24 cellular contexts compared by ENCODE assay signal in genomic region chr18:2325933-2326332, GRCh38.
"Had no signal": no experiment of that assay in that cellular context is flagged by ENCODE, and none has a peak within 500 bp of the region (broad histone marks: within the 10 kb centered on the region; RNA-seq: fewer than 3 reads in every experiment).

No MANE protein-coding gene starts in this region.

- H3K4me1 ChIP-seq: adrenal gland, ascending aorta, colonic mucosa, sigmoid colon, upper lobe of left lung had no signal

- H3K27ac Mint-ChIP-seq: activated CD4-positive, alpha-beta T cell treated with anti-CD3 and anti-CD28 coated beads for 36 hours; activated naive CD8-positive, alpha-beta T cell; activated T-cell treated with anti-CD3 and anti-CD28 coated beads, Interleukin-2, amount 50 U/mL, for 24 hours; activated T-helper 2 cell treated with anti-CD3 and anti-CD28 coated beads, Interferon-gamma antibody, Interleukin-2, Interleukin-4, amounts not matched to agents 10 μg/mL and 5 μg/mL and 100 μg/mL, durations not matched to agents 14 hours and 24 hours and 36 hours; stimulated activated naive B cell treated with anti-CD40 and anti-IgM and Interleukin-4, amounts not matched to agents 10 μg/mL and 1 μg/mL and 100 μg/mL, for 72 hours had no signal

- H3K27ac ChIP-seq: adrenal gland, ascending aorta, colonic mucosa, dorsolateral prefrontal cortex, heart right ventricle, sigmoid colon, upper lobe of left lung had no signal

- H3K9me3 ChIP-seq: adrenal gland, ascending aorta, colonic mucosa, sigmoid colon, upper lobe of left lung had no signal

- H3K4me3 ChIP-seq: adrenal gland, ascending aorta, colonic mucosa, dorsolateral prefrontal cortex, heart right ventricle, sigmoid colon, upper lobe of left lung had no signal

- H3K36me3 Mint-ChIP-seq: activated naive CD8-positive, alpha-beta T cell; naive B cell; stimulated activated naive B cell treated with anti-CD40 and anti-IgM and Interleukin-4, amounts not matched to agents 10 μg/mL and 1 μg/mL and 100 μg/mL, for 72 hours; WTC11 had no signal

- H3K27me3 ChIP-seq: adrenal gland, ascending aorta, colonic mucosa, sigmoid colon, upper lobe of left lung had no signal

- ATAC-seq: heart right ventricle; left colon; stimulated activated naive B cell treated with anti-CD40 and anti-IgM and Interleukin-4, amounts not matched to agents 10 μg/mL and 1 μg/mL and 100 μg/mL, for 72 hours; WTC11 had no signal

- DNase-seq: activated CD4-positive, alpha-beta T cell treated with anti-CD3 and anti-CD28 coated beads for 36 hours; activated CD4-positive, alpha-beta T cell treated with anti-CD3 and anti-CD28 coated beads, Interleukin-2, amount 50 U/mL, for 4 hours; activated CD8-positive, alpha-beta memory T cell treated with anti-CD3 and anti-CD28 coated beads for 24 hours; activated CD8-positive, alpha-beta memory T cell treated with anti-CD3 and anti-CD28 coated beads, Interleukin-2, amount 50 U/mL, for 4 hours; activated naive CD4-positive, alpha-beta T cell; activated T-cell treated with anti-CD3 and anti-CD28 coated beads, Interleukin-2, amount 50 U/mL, for 24 hours; adrenal gland; colonic mucosa; dorsolateral prefrontal cortex; heart right ventricle; left colon; naive B cell; nucleus accumbens; retina; sigmoid colon; stimulated activated CD4-positive, alpha-beta T cell treated with anti-CD3 and anti-CD28 coated beads, Interleukin-2, amount 100 ng/mL, for 48 hours; stimulated activated CD8-positive, alpha-beta memory T cell treated with anti-CD3 and anti-CD28 coated beads, Interleukin-4, amount 100 ng/mL, for 48 hours; stimulated activated naive B cell treated with anti-CD40 and anti-IgM and Interleukin-4, amounts not matched to agents 10 μg/mL and 1 μg/mL and 100 μg/mL, for 72 hours; T-helper 9 cell; upper lobe of left lung had no signal

- H3K4me3 Mint-ChIP-seq: activated CD4-positive, alpha-beta T cell treated with anti-CD3 and anti-CD28 coated beads for 36 hours; activated naive CD8-positive, alpha-beta T cell; activated T-cell treated with anti-CD3 and anti-CD28 coated beads, Interleukin-2, amount 50 U/mL, for 24 hours; naive B cell; stimulated activated naive B cell treated with anti-CD40 and anti-IgM and Interleukin-4, amounts not matched to agents 10 μg/mL and 1 μg/mL and 100 μg/mL, for 72 hours; WTC11 had no signal

- H3K9me3 Mint-ChIP-seq: activated T-cell treated with anti-CD3 and anti-CD28 coated beads, Interleukin-2, amount 50 U/mL, for 24 hours; activated T-helper 2 cell treated with anti-CD3 and anti-CD28 coated beads, Interferon-gamma antibody, Interleukin-2, Interleukin-4, amounts not matched to agents 10 μg/mL and 5 μg/mL and 100 μg/mL, durations not matched to agents 14 hours and 24 hours and 36 hours; stimulated activated naive B cell treated with anti-CD40 and anti-IgM and Interleukin-4, amounts not matched to agents 10 μg/mL and 1 μg/mL and 100 μg/mL, for 72 hours had no signal

- H3K36me3 ChIP-seq: adrenal gland, ascending aorta, colonic mucosa, heart right ventricle, sigmoid colon, upper lobe of left lung had no signal

- H3K4me1 Mint-ChIP-seq: activated CD4-positive, alpha-beta T cell treated with anti-CD3 and anti-CD28 coated beads for 36 hours; naive B cell; stimulated activated naive B cell treated with anti-CD40 and anti-IgM and Interleukin-4, amounts not matched to agents 10 μg/mL and 1 μg/mL and 100 μg/mL, for 72 hours had no signal
